8 cellular contexts compared by ENCODE assay signal in genomic region chr11:71453911-71454304, GRCh38. TPM values are rescaled to one million over a fixed set of nuclear protein-coding genes. Genes with fewer than 3 reads are reported as not detected.
DNase-seq lines count a peak whose midpoint lies in the region; TF ChIP-seq lines count a peak whose summit lies in the region.

No MANE protein-coding gene starts in this region.

- H3K9me2 ChIP-seq in SU-DHL-6 (replicated peaks; ENCODE audit: insufficient read depth, low read length), result no peaks in the 10 kb centered on the region

- TF ChIP-seq CTCF in SU-DHL-6 (IDR thresholded peaks at IDR 0.05; ENCODE audit: insufficient read depth, low read length, poor library complexity, severe bottlenecking) (no peak), foreskin fibroblast (IDR thresholded peaks at IDR 0.05; ENCODE audit: low read depth, low read length) (no peak)

- H3K9me3 ChIP-seq in SU-DHL-6 (ENCODE audit: insufficient read depth, low read length), result no peaks in the 10 kb centered on the region

- H3K4me3 ChIP-seq in H7 (ENCODE audit: insufficient read depth, low read depth, low read length) (peak overlapping the region; percentile 73; the same call in 1 of the 2 replicates), SU-DHL-6 (ENCODE audit: insufficient read depth, low read length, poor library complexity, severe bottlenecking) (peak overlapping the region; percentile 77), foreskin fibroblast (ENCODE audit: low read depth in 1 of 2, low read length in 2 of 2) (peak overlapping the region; percentile 90 to 95), skeletal muscle cell (ENCODE audit: low read depth, low read length) (peak overlapping the region; percentile 66)

- peaks cover 15% of the 10 kb centered on the region for H3K79me2 ChIP-seq in SU-DHL-6 (ENCODE audit: insufficient read depth, low read length)

- H3K27me3 ChIP-seq in H7 (ENCODE audit: control insufficient read depth, insufficient read depth, low read length) (no peaks in the 10 kb centered on the region), SU-DHL-6 (ENCODE audit: low read length) (no peaks in the 10 kb centered on the region)

- no peaks in the 10 kb centered on the region for H4K20me1 ChIP-seq in SU-DHL-6 (ENCODE audit: low read depth, low read length)

- H3K36me3 ChIP-seq in H7 (replicated peaks; ENCODE audit: control insufficient read depth, insufficient read depth, low read length) (peaks cover 14% of the 10 kb centered on the region), SU-DHL-6 (ENCODE audit: low read length) (no peaks in the 10 kb centered on the region)

- no peak overlapping the region for H3K27ac ChIP-seq in SU-DHL-6 (ENCODE audit: low read depth, low read length)

- no peak for DNase-seq in H7
- no peak for DNase-seq in foreskin fibroblast
- DNase-seq in skeletal muscle cell (ENCODE audit: low read depth), result no peak
- no peak for DNase-seq in pons (ENCODE audit: low spot score)
- no peak for DNase-seq in GDM1 (lab: John Stamatoyannopoulos, UW)
- no peak for DNase-seq in NCI-H226
- DNase-seq in NCI-H82 (lab: John Stamatoyannopoulos, UW), result no peak

- peak overlapping the region; percentile 82 for H3K4me2 ChIP-seq in SU-DHL-6 (ENCODE audit: low read depth, low read length, poor library complexity, severe bottlenecking)

- H2AFZ ChIP-seq in SU-DHL-6 (ENCODE audit: low read depth, low read length, severe bottlenecking), result no peak overlapping the region

- H3K9ac ChIP-seq in SU-DHL-6 (ENCODE audit: low read length), result peak overlapping the region; percentile 85

- peaks cover 31% of the 10 kb centered on the region for H3F3A ChIP-seq in SU-DHL-6 (ENCODE audit: insufficient read depth)

RNA-seq across cellular contexts. Expression of gene NADSYN1, which starts 0.9 kb away (rescaled TPM):
- total RNA-seq in H7 (2014; rRNA removed; shearing (Covaris generic)), result 34.9 and 46.8 TPM in 2 replicates

RNA-seq across cellular contexts. Expression of gene DHCR7, which starts 5.7 kb away (rescaled TPM):
- total RNA-seq in H7 (2014; rRNA removed; shearing (Covaris generic)), result 123 and 143 TPM in 2 replicates
